ENCODE assay signal across 8 cellular contexts in the genomic region with DNA sequence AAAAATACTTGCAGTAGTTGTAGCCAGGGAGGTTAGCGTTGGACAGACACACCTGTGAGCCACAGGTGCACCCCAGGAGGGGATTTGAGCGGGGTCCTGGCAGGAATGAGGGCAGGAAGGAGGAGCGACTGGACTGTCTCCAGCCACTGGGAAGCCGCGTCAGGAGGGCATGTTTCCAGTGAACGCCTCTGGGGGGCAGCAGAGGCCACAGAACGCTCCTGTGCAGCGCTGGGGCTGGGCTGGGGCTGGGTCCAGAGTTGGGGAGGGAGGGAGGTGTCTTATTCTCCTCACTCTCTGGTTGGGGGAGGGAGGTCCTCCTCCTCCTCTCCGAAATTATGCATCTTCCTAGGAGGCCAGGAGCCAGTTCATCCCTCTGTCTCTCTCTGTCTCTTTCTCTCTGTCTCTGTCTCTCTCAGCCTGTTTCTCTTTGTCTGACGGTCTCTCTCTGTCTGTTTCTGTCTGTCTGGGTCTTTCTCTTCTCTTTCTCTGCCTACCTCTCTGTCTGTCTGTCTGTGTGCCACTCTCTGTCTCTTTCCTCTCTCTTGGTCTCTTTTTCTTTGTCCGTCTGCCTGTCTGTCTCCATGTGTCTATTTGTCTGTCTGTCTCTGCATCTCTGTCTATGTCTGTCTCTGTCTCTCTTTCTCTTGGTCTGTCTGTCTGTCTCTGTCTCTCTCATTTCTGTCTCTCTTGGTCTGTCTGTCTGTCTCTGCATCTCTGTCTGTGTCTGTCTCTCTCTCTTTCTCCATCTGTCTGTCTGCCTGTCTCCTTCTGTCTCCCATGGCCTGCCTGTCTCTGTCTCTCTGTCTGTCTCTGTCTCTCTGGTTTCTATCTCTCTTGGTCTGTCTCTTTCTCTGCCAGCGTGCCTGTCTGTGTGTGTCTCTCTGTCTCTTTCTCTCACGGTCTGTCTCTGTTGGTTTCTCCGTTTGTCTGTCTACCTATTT. TPM values are rescaled to one million over a fixed set of nuclear protein-coding genes. Genes with fewer than 3 reads are reported as not detected.
DNase-seq lines count a peak whose midpoint lies in the region; ATAC-seq lines count a peak whose summit lies in the region.

No MANE protein-coding gene starts in this region.

- peaks cover 0 to 25% of the 10 kb centered on the region in 2 experiments for H3K27me3 ChIP-seq in mesenchymal stem cell (ENCODE audit: control insufficient read depth in 1 of 2, insufficient read depth in 1 of 2, low read length in 2 of 2)

- H3K4me3 ChIP-seq in mesenchymal stem cell (ENCODE audit: insufficient read depth in 1 of 2, low read depth in 1 of 2, low read length in 2 of 2): no peak overlapping the region

- H4K91ac ChIP-seq in mesenchymal stem cell (ENCODE audit: low read length): no peak overlapping the region

- no peak overlapping the region for H3K14ac ChIP-seq in mesenchymal stem cell (ENCODE audit: low read length in 2 of 2)

- no peaks in the 10 kb centered on the region for H3K36me3 Mint-ChIP-seq in activated CD4-positive, alpha-beta memory T cell treated with anti-CD3 and anti-CD28 coated beads, Interleukin-2, amount 10 ng/mL, durations not matched to agents 7 days and 5 days (ENCODE audit: low read depth)

- H3K36me3 ChIP-seq in mesenchymal stem cell (ENCODE audit: control insufficient read depth in 1 of 2, insufficient read depth in 2 of 2, low read depth in 1 of 2, low read length in 2 of 2): peaks cover 4 to 23% of the 10 kb centered on the region in 2 experiments

- no peaks in the 10 kb centered on the region for H3K27me3 Mint-ChIP-seq in activated CD4-positive, alpha-beta memory T cell treated with anti-CD3 and anti-CD28 coated beads, Interleukin-2, amount 10 ng/mL, durations not matched to agents 7 days and 5 days

- peaks cover 3% of the 10 kb centered on the region for H3K4me1 ChIP-seq in mesenchymal stem cell (ENCODE audit: control insufficient read depth, insufficient read depth, low read depth, low read length)

- H3K4ac ChIP-seq in mesenchymal stem cell (ENCODE audit: low read depth in 1 of 2, low read length in 2 of 2): no peak overlapping the region

- H3K9ac ChIP-seq in mesenchymal stem cell (ENCODE audit: low read length): peak overlapping the region; percentile 13

- CTCF ChIA-PET in activated CD4-positive, alpha-beta memory T cell treated with anti-CD3 and anti-CD28 coated beads, Interleukin-2, amount 10 ng/mL, durations not matched to agents 7 days and 5 days (lab: Charles Lee): interaction anchor here (0.8 to 1.4 kb wide), 4 partner anchors 9 to 786 kb away, joined by 3 to 8 read pairs (median 4); a partner anchor contains a TSS

- WGBS in mesenchymal stem cell: 34% methylated on average over 11 of the region's 14 CpGs

- no peak overlapping the region for H2AFZ ChIP-seq in mesenchymal stem cell (ENCODE audit: low read depth, low read length)

- POLR2A ChIA-PET in activated CD4-positive, alpha-beta memory T cell treated with anti-CD3 and anti-CD28 coated beads, Interleukin-2, amount 10 ng/mL, durations not matched to agents 7 days and 5 days (lab: Charles Lee): interaction anchor here (1.1 kb wide), 1 partner anchor 10 kb away, joined by 3 read pairs; a partner anchor contains a TSS

- peak; percentile 52 for ATAC-seq in HG02678 (IDR thresholded peaks at IDR 0.05; ENCODE audit: unreplicated experiment)

- H3K4me1 Mint-ChIP-seq in activated CD4-positive, alpha-beta memory T cell treated with anti-CD3 and anti-CD28 coated beads, Interleukin-2, amount 10 ng/mL, durations not matched to agents 7 days and 5 days: peaks cover 6% of the 10 kb centered on the region

- H2BK12ac ChIP-seq in mesenchymal stem cell (ENCODE audit: low read length in 2 of 2): no peak overlapping the region

- no peak overlapping the region for H2BK5ac ChIP-seq in mesenchymal stem cell (ENCODE audit: low read depth, low read length, poor library complexity, severe bottlenecking)

- no peak overlapping the region for H3K4me2 ChIP-seq in mesenchymal stem cell (ENCODE audit: low read length, poor library complexity, severe bottlenecking)

- H3K4me3 Mint-ChIP-seq in activated CD4-positive, alpha-beta memory T cell treated with anti-CD3 and anti-CD28 coated beads, Interleukin-2, amount 10 ng/mL, durations not matched to agents 7 days and 5 days: no peak overlapping the region

- H2BK15ac ChIP-seq in mesenchymal stem cell (ENCODE audit: low read depth, poor library complexity, severe bottlenecking): no peak overlapping the region

- H3K9me3 ChIP-seq in mesenchymal stem cell (ENCODE audit: control insufficient read depth, low read length): no peaks in the 10 kb centered on the region

- no peak overlapping the region for H2AK5ac ChIP-seq in mesenchymal stem cell (ENCODE audit: low read length, severe bottlenecking)

- no peaks in the 10 kb centered on the region for H3K9me3 Mint-ChIP-seq in activated CD4-positive, alpha-beta memory T cell treated with anti-CD3 and anti-CD28 coated beads, Interleukin-2, amount 10 ng/mL, durations not matched to agents 7 days and 5 days

- no peak overlapping the region for H3K27ac ChIP-seq in mesenchymal stem cell (ENCODE audit: low read length, poor library complexity, severe bottlenecking)

- no peak overlapping the region for H3K23ac ChIP-seq in mesenchymal stem cell (ENCODE audit: low read length in 2 of 2)

- H3K79me1 ChIP-seq in mesenchymal stem cell (replicated peaks; ENCODE audit: low read length, poor library complexity, severe bottlenecking): no peaks in the 10 kb centered on the region

- no peak overlapping the region for H2BK120ac ChIP-seq in mesenchymal stem cell (ENCODE audit: low read depth, low read length)

- DNase-seq in DMS53 (lab: John Stamatoyannopoulos, UW) (peak; percentile 73), NCI-H748 (lab: John Stamatoyannopoulos, UW; ENCODE audit: unreplicated experiment) (peak; percentile 66), mesenchymal stem cell (peak; percentile 63), GOT3 (lab: John Stamatoyannopoulos, UW) (no peak)
- DNase-seq in activated CD4-positive, alpha-beta memory T cell treated with anti-CD3 and anti-CD28 coated beads, Interleukin-2, amount 10 ng/mL, durations not matched to agents 7 days and 5 days: peak; percentile 76
- DNase-seq in effector CD4-positive, alpha-beta T cell: peak; percentile 68
- DNase-seq in stimulated activated CD8-positive, alpha-beta memory T cell treated with anti-CD3 and anti-CD28 coated beads, Interleukin-2, amount 100 ng/mL, for 48 hours (ENCODE audit: low read depth in 2 of 2): peak; percentile 44 to 52

- H4K8ac ChIP-seq in mesenchymal stem cell (ENCODE audit: low read length): no peak overlapping the region

- no peak overlapping the region for H3K18ac ChIP-seq in mesenchymal stem cell (ENCODE audit: low read depth in 1 of 2, low read length in 2 of 2)

- no peak overlapping the region for H3K27ac Mint-ChIP-seq in activated CD4-positive, alpha-beta memory T cell treated with anti-CD3 and anti-CD28 coated beads, Interleukin-2, amount 10 ng/mL, durations not matched to agents 7 days and 5 days

RNA-seq across cellular contexts. Expression of a gene that starts 9.9 kb away (rescaled TPM):
- 10 to 100 TPM; 32.7 to 34.9 TPM for total RNA-seq in activated CD4-positive, alpha-beta memory T cell treated with anti-CD3 and anti-CD28 coated beads, Interleukin-2, amount 10 ng/mL, durations not matched to agents 7 days and 5 days
- 7.3 TPM for polyA plus RNA-seq in mesenchymal stem cell (2013, experiment 1 of 2)
- polyA plus RNA-seq in mesenchymal stem cell (2013, experiment 2 of 2): 8.7 TPM

RNA-seq across cellular contexts. Expression of a gene that starts 23.7 kb away (rescaled TPM):
- total RNA-seq in activated CD4-positive, alpha-beta memory T cell treated with anti-CD3 and anti-CD28 coated beads, Interleukin-2, amount 10 ng/mL, durations not matched to agents 7 days and 5 days: not detected
- polyA plus RNA-seq in mesenchymal stem cell (2013, experiment 1 of 2): 0.39 TPM
- 0.45 TPM for polyA plus RNA-seq in mesenchymal stem cell (2013, experiment 2 of 2)

RNA-seq across cellular contexts. Expression of a gene that starts 49.2 kb away (rescaled TPM):
- total RNA-seq in activated CD4-positive, alpha-beta memory T cell treated with anti-CD3 and anti-CD28 coated beads, Interleukin-2, amount 10 ng/mL, durations not matched to agents 7 days and 5 days: 10 to 100 TPM; 34.1 to 37.6 TPM
- 12.8 TPM for polyA plus RNA-seq in mesenchymal stem cell (2013, experiment 1 of 2)
- 12.8 TPM for polyA plus RNA-seq in mesenchymal stem cell (2013, experiment 2 of 2)
